1 cellular context compared by ENCODE assay signal in the genomic region with DNA sequence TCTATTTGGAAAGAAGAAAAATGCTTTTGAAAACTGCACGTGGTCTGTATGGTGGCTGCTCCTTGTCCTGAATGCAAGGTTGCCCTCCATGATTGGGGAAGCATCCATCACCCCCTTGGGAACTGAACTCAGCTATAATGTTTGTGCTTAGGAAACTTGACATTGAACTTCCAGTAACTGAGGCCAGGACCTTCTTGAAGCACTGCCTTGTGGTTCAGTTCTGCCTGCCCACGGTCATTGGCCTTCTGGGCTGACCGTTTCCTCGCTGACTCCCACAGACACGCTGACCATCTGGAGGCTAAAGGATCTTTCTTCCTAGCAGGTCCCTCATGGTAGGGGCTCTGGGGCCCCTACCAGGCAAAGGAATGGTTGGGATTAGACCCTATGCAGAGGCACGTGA.
TF ChIP-seq lines count a peak whose summit lies in the region.

No MANE protein-coding gene starts in this region.

TF ChIP-seq in neural cell, 6 proteins besides CTCF, POLR2A, EP300 and RAD21 (continued from another document):
- TF ChIP-seq, protein P1, sequence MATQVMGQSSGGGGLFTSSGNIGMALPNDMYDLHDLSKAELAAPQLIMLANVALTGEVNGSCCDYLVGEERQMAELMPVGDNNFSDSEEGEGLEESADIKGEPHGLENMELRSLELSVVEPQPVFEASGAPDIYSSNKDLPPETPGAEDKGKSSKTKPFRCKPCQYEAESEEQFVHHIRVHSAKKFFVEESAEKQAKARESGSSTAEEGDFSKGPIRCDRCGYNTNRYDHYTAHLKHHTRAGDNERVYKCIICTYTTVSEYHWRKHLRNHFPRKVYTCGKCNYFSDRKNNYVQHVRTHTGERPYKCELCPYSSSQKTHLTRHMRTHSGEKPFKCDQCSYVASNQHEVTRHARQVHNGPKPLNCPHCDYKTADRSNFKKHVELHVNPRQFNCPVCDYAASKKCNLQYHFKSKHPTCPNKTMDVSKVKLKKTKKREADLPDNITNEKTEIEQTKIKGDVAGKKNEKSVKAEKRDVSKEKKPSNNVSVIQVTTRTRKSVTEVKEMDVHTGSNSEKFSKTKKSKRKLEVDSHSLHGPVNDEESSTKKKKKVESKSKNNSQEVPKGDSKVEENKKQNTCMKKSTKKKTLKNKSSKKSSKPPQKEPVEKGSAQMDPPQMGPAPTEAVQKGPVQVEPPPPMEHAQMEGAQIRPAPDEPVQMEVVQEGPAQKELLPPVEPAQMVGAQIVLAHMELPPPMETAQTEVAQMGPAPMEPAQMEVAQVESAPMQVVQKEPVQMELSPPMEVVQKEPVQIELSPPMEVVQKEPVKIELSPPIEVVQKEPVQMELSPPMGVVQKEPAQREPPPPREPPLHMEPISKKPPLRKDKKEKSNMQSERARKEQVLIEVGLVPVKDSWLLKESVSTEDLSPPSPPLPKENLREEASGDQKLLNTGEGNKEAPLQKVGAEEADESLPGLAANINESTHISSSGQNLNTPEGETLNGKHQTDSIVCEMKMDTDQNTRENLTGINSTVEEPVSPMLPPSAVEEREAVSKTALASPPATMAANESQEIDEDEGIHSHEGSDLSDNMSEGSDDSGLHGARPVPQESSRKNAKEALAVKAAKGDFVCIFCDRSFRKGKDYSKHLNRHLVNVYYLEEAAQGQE (IDR thresholded peaks at IDR 0.05; ENCODE audit: borderline replicate concordance) = no peak
